ENCODE assay signal across 1 cellular context in the genomic region with DNA sequence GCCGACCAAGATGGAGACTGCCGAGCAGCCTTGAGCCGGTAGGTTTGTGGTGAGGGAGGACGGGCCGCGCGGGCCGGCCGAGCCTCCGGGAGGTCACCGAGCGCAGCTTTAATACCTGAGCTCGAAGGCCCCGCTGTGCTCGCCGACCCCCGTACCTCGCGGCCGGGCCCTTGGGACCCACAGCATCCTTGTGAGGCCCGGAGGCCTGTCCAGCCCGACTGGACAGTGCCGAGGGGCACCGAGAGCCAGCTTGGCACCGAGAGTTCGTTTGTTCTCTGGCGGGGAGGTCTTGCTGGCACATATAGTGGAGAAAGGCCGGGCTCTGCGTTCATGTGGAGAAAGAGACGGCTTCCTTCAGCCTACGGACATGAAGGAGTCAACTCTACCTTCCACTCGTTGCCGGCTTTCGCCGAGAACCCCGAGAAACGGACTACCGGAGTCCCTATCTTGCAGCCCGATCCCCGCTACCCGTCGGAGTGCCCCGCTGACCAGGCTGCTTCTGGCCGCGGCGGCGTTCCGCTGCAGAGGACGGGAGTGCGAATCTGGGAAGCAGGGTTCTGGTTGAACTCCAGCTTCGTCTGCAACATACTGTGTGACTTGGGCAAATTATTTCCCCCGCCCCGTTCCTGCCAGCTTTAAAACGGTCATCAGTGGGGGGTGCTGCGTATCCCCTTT.
TF ChIP-seq lines count a peak whose summit lies in the region.

No MANE protein-coding gene starts in this region.

TF ChIP-seq in GM23338, 12 proteins besides CTCF, POLR2A, EP300 and RAD21 (continued from another document):
- TF ChIP-seq STAT1 (IDR thresholded peaks at IDR 0.05; ENCODE audit: unreplicated experiment) (no peak), ZNF114 (CRISPR knock-in tag; IDR thresholded peaks at IDR 0.05) (no peak), ZNF331 (CRISPR knock-in tag; IDR thresholded peaks at IDR 0.05; ENCODE audit: low read depth) (no peak)
- TF ChIP-seq, protein P1, sequence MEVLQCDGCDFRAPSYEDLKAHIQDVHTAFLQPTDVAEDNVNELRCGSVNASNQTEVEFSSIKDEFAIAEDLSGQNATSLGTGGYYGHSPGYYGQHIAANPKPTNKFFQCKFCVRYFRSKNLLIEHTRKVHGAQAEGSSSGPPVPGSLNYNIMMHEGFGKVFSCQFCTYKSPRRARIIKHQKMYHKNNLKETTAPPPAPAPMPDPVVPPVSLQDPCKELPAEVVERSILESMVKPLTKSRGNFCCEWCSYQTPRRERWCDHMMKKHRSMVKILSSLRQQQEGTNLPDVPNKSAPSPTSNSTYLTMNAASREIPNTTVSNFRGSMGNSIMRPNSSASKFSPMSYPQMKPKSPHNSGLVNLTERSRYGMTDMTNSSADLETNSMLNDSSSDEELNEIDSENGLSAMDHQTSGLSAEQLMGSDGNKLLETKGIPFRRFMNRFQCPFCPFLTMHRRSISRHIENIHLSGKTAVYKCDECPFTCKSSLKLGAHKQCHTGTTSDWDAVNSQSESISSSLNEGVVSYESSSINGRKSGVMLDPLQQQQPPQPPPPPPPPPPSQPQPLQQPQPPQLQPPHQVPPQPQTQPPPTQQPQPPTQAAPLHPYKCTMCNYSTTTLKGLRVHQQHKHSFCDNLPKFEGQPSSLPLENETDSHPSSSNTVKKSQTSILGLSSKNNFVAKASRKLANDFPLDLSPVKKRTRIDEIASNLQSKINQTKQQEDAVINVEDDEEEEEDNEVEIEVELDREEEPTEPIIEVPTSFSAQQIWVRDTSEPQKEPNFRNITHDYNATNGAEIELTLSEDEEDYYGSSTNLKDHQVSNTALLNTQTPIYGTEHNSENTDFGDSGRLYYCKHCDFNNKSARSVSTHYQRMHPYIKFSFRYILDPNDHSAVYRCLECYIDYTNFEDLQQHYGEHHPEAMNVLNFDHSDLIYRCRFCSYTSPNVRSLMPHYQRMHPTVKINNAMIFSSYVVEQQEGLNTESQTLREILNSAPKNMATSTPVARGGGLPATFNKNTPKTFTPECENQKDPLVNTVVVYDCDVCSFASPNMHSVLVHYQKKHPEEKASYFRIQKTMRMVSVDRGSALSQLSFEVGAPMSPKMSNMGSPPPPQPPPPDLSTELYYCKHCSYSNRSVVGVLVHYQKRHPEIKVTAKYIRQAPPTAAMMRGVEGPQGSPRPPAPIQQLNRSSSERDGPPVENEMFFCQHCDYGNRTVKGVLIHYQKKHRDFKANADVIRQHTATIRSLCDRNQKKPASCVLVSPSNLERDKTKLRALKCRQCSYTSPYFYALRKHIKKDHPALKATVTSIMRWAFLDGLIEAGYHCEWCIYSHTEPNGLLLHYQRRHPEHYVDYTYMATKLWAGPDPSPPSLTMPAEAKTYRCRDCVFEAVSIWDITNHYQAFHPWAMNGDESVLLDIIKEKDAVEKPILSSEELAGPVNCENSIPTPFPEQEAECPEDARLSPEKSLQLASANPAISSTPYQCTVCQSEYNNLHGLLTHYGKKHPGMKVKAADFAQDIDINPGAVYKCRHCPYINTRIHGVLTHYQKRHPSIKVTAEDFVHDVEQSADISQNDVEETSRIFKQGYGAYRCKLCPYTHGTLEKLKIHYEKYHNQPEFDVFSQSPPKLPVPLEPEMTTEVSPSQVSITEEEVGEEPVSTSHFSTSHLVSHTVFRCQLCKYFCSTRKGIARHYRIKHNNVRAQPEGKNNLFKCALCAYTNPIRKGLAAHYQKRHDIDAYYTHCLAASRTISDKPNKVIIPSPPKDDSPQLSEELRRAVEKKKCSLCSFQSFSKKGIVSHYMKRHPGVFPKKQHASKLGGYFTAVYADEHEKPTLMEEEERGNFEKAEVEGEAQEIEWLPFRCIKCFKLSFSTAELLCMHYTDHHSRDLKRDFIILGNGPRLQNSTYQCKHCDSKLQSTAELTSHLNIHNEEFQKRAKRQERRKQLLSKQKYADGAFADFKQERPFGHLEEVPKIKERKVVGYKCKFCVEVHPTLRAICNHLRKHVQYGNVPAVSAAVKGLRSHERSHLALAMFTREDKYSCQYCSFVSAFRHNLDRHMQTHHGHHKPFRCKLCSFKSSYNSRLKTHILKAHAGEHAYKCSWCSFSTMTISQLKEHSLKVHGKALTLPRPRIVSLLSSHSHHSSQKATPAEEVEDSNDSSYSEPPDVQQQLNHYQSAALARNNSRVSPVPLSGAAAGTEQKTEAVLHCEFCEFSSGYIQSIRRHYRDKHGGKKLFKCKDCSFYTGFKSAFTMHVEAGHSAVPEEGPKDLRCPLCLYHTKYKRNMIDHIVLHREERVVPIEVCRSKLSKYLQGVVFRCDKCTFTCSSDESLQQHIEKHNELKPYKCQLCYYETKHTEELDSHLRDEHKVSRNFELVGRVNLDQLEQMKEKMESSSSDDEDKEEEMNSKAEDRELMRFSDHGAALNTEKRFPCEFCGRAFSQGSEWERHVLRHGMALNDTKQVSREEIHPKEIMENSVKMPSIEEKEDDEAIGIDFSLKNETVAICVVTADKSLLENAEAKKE (CRISPR knock-in tag; IDR thresholded peaks at IDR 0.05), result no peak
